In the genomic region with DNA sequence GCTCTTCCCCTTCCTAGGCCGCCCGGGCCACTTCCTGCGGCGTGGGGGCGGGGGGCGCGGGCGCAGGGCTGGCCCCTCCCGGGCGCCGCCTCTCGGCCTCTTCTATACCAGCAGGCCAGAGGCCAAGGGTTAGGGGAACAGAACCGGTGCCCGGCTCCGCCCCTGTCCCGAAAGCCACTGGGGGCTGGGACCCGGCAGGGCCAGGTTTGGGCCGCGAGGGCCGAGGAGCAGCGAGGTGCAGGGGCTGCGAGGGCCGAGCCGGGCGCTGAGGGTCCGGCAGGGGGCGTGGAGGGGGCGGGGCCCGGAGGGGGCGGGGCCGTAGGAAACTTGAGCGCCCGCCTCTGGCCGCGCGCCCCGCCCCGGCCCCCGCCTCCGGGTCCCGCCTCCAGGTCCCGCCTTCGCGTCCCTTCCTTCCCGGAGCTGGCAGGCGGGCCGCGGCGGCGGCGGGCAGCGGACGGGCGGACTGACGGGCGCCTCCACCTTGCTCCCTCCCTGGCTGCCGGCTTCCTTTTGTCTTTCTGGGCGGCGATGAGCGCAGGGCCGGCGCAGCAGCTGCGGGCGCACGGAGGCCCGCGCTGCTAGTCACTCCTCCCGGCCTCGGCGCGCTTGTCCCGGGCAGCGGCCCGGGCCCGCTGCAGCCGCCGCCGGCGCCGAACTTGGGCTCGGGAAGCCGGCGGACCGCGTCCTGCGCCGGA, we compare ENCODE assay signal across 1 cellular context.
TF ChIP-seq lines count a peak whose summit lies in the region.

A gene (plus strand): TSS at position 426 of the 695 bp plus-strand sequence. CDS start 116,854 bp downstream, outside the sequence.

TF ChIP-seq in HepG2, 621 proteins besides CTCF, POLR2A, EP300 and RAD21 (continued from another document and continues in another):
- TF ChIP-seq SIN3A (IDR thresholded peaks at IDR 0.05; ENCODE audit: borderline replicate concordance, low read depth, low read length) (peak; percentile 86; the same call in 1 of the 2 replicates), CHD2 (IDR thresholded peaks at IDR 0.05; ENCODE audit: low read depth, low read length) (0 out of 2 replicates have a peak, but pooled peaks have one; percentile 16), ZNF557 (CRISPR knock-in tag; IDR thresholded peaks at IDR 0.05) (no peak), KDM5A (IDR thresholded peaks at IDR 0.05; ENCODE audit: borderline replicate concordance, low read length) (no peak), RFX5 (IDR thresholded peaks at IDR 0.05; ENCODE audit: low read depth, low read length) (no peak), POLR2AphosphoS5 (IDR thresholded peaks at IDR 0.05; ENCODE audit: low read depth, low read length) (peak; percentile 67), RAD51 (IDR thresholded peaks at IDR 0.05; ENCODE audit: borderline replicate concordance) (no peak), ZMYM4 (CRISPR knock-in tag; IDR thresholded peaks at IDR 0.05) (peak; percentile 80), ZNF670 (CRISPR knock-in tag; IDR thresholded peaks at IDR 0.05; ENCODE audit: borderline replicate concordance) (no peak), ZKSCAN8 (CRISPR knock-in tag; IDR thresholded peaks at IDR 0.05; ENCODE audit: borderline replicate concordance) (peak; percentile 48; the same call in 1 of the 2 replicates), KLF16 (CRISPR knock-in tag; IDR thresholded peaks at IDR 0.05) (peak in 1 of 2 experiments; percentile 84; a peak in 2 of 4 replicates), KLF13 (CRISPR knock-in tag; IDR thresholded peaks at IDR 0.05) (no peak), FLYWCH1 (CRISPR knock-in tag; IDR thresholded peaks at IDR 0.05) (no peak), ZNF879 (CRISPR knock-in tag; IDR thresholded peaks at IDR 0.05) (no peak; the same call in 1 of the 2 replicates), ATF7 (IDR thresholded peaks at IDR 0.05) (no peak), ATF7 (CRISPR knock-in tag; IDR thresholded peaks at IDR 0.05) (no peak), NFYB (CRISPR knock-in tag; IDR thresholded peaks at IDR 0.05) (no peak; the same call in 1 of the 2 replicates), KLF9 (CRISPR knock-in tag; IDR thresholded peaks at IDR 0.05; ENCODE audit: low read depth) (no peak), SYNCRIP (IDR thresholded peaks at IDR 0.05; ENCODE audit: insufficient read depth, low read depth, low read length) (no peak), ZSCAN21 (CRISPR knock-in tag; IDR thresholded peaks at IDR 0.05; ENCODE audit: borderline replicate concordance) (peak; percentile 63), MAF1 (CRISPR knock-in tag; IDR thresholded peaks at IDR 0.05; ENCODE audit: borderline replicate concordance) (peak; percentile 60; the same call in 1 of the 2 replicates), ZNF550 (CRISPR knock-in tag; IDR thresholded peaks at IDR 0.05; ENCODE audit: borderline replicate concordance) (no peak), SNRNP70 (IDR thresholded peaks at IDR 0.05; ENCODE audit: low read depth, low read length) (no peak), ZFP36 (IDR thresholded peaks at IDR 0.05; ENCODE audit: borderline replicate concordance, low read depth, low read length, partially characterized antibody) (no peak), KDM5B (CRISPR knock-in tag; IDR thresholded peaks at IDR 0.05; ENCODE audit: borderline replicate concordance) (no peak), KMT2A (CRISPR knock-in tag; IDR thresholded peaks at IDR 0.05) (peak; percentile 67; the same call in 1 of the 2 replicates)
- TF ChIP-seq, protein P1, sequence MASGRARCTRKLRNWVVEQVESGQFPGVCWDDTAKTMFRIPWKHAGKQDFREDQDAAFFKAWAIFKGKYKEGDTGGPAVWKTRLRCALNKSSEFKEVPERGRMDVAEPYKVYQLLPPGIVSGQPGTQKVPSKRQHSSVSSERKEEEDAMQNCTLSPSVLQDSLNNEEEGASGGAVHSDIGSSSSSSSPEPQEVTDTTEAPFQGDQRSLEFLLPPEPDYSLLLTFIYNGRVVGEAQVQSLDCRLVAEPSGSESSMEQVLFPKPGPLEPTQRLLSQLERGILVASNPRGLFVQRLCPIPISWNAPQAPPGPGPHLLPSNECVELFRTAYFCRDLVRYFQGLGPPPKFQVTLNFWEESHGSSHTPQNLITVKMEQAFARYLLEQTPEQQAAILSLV (CRISPR knock-in tag; IDR thresholded peaks at IDR 0.05; ENCODE audit: borderline replicate concordance) = peak; percentile 56; the same call in 1 of the 2 replicates
- TF ChIP-seq, protein P2, sequence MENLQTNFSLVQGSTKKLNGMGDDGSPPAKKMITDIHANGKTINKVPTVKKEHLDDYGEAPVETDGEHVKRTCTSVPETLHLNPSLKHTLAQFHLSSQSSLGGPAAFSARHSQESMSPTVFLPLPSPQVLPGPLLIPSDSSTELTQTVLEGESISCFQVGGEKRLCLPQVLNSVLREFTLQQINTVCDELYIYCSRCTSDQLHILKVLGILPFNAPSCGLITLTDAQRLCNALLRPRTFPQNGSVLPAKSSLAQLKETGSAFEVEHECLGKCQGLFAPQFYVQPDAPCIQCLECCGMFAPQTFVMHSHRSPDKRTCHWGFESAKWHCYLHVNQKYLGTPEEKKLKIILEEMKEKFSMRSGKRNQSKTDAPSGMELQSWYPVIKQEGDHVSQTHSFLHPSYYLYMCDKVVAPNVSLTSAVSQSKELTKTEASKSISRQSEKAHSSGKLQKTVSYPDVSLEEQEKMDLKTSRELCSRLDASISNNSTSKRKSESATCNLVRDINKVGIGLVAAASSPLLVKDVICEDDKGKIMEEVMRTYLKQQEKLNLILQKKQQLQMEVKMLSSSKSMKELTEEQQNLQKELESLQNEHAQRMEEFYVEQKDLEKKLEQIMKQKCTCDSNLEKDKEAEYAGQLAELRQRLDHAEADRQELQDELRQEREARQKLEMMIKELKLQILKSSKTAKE (CRISPR knock-in tag; IDR thresholded peaks at IDR 0.05; ENCODE audit: borderline replicate concordance) = peak; percentile 60
- TF ChIP-seq, protein P3, sequence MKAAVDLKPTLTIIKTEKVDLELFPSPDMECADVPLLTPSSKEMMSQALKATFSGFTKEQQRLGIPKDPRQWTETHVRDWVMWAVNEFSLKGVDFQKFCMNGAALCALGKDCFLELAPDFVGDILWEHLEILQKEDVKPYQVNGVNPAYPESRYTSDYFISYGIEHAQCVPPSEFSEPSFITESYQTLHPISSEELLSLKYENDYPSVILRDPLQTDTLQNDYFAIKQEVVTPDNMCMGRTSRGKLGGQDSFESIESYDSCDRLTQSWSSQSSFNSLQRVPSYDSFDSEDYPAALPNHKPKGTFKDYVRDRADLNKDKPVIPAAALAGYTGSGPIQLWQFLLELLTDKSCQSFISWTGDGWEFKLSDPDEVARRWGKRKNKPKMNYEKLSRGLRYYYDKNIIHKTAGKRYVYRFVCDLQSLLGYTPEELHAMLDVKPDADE (CRISPR knock-in tag; IDR thresholded peaks at IDR 0.05) = no peak
- TF ChIP-seq, protein P4, sequence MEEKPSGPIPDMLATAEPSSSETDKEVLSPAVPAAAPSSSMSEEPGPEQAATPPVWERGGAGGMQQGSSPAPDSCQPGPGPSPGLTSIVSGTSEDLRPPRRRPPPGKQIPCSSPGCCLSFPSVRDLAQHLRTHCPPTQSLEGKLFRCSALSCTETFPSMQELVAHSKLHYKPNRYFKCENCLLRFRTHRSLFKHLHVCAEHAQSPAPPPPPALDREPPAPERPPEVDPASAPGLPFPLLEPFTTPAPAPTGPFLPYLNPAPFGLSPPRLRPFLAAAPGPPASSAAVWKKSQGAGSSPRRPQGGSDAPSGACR (CRISPR knock-in tag; IDR thresholded peaks at IDR 0.05) = no peak
- TF ChIP-seq, protein P5, sequence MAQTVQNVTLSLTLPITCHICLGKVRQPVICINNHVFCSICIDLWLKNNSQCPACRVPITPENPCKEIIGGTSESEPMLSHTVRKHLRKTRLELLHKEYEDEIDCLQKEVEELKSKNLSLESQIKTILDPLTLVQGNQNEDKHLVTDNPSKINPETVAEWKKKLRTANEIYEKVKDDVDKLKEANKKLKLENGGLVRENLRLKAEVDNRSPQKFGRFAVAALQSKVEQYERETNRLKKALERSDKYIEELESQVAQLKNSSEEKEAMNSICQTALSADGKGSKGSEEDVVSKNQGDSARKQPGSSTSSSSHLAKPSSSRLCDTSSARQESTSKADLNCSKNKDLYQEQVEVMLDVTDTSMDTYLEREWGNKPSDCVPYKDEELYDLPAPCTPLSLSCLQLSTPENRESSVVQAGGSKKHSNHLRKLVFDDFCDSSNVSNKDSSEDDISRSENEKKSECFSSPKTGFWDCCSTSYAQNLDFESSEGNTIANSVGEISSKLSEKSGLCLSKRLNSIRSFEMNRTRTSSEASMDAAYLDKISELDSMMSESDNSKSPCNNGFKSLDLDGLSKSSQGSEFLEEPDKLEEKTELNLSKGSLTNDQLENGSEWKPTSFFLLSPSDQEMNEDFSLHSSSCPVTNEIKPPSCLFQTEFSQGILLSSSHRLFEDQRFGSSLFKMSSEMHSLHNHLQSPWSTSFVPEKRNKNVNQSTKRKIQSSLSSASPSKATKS (CRISPR knock-in tag; IDR thresholded peaks at IDR 0.05) = no peak; the same call in 1 of the 2 replicates
- TF ChIP-seq, protein P6, sequence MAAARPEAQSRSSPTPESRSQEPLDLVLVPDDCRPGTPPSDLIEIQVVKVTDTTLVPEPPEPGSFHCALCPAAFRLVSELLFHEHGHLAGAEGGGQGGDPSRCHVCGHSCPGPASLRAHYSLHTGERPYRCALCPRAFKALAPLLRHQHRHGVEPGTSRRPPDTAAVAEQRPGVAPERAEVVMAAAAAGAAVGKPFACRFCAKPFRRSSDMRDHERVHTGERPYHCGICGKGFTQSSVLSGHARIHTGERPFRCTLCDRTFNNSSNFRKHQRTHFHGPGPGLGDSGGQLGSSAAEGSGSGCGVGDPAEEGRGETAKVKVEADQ (CRISPR knock-in tag; IDR thresholded peaks at IDR 0.05; ENCODE audit: borderline replicate concordance) = no peak
- TF ChIP-seq, protein P7, sequence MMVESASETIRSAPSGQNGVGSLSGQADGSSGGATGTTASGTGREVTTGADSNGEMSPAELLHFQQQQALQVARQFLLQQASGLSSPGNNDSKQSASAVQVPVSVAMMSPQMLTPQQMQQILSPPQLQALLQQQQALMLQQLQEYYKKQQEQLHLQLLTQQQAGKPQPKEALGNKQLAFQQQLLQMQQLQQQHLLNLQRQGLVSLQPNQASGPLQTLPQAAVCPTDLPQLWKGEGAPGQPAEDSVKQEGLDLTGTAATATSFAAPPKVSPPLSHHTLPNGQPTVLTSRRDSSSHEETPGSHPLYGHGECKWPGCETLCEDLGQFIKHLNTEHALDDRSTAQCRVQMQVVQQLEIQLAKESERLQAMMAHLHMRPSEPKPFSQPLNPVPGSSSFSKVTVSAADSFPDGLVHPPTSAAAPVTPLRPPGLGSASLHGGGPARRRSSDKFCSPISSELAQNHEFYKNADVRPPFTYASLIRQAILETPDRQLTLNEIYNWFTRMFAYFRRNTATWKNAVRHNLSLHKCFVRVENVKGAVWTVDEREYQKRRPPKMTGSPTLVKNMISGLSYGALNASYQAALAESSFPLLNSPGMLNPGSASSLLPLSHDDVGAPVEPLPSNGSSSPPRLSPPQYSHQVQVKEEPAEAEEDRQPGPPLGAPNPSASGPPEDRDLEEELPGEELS (CRISPR knock-in tag; IDR thresholded peaks at IDR 0.05) = peak; percentile 71
- TF ChIP-seq, protein P8, sequence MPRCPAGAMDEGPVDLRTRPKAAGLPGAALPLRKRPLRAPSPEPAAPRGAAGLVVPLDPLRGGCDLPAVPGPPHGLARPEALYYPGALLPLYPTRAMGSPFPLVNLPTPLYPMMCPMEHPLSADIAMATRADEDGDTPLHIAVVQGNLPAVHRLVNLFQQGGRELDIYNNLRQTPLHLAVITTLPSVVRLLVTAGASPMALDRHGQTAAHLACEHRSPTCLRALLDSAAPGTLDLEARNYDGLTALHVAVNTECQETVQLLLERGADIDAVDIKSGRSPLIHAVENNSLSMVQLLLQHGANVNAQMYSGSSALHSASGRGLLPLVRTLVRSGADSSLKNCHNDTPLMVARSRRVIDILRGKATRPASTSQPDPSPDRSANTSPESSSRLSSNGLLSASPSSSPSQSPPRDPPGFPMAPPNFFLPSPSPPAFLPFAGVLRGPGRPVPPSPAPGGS (CRISPR knock-in tag; IDR thresholded peaks at IDR 0.05) = no peak
- TF ChIP-seq, protein P9, sequence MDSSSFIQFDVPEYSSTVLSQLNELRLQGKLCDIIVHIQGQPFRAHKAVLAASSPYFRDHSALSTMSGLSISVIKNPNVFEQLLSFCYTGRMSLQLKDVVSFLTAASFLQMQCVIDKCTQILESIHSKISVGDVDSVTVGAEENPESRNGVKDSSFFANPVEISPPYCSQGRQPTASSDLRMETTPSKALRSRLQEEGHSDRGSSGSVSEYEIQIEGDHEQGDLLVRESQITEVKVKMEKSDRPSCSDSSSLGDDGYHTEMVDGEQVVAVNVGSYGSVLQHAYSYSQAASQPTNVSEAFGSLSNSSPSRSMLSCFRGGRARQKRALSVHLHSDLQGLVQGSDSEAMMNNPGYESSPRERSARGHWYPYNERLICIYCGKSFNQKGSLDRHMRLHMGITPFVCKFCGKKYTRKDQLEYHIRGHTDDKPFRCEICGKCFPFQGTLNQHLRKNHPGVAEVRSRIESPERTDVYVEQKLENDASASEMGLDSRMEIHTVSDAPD (CRISPR knock-in tag; IDR thresholded peaks at IDR 0.05) = peak; percentile 49; the same call in 1 of the 2 replicates
- TF ChIP-seq, protein P10, sequence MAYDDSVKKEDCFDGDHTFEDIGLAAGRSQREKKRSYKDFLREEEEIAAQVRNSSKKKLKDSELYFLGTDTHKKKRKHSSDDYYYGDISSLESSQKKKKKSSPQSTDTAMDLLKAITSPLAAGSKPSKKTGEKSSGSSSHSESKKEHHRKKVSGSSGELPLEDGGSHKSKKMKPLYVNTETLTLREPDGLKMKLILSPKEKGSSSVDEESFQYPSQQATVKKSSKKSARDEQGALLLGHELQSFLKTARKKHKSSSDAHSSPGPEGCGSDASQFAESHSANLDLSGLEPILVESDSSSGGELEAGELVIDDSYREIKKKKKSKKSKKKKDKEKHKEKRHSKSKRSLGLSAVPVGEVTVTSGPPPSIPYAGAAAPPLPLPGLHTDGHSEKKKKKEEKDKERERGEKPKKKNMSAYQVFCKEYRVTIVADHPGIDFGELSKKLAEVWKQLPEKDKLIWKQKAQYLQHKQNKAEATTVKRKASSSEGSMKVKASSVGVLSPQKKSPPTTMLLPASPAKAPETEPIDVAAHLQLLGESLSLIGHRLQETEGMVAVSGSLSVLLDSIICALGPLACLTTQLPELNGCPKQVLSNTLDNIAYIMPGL (CRISPR knock-in tag; IDR thresholded peaks at IDR 0.05; ENCODE audit: borderline replicate concordance in 1 of 2, low read depth in 1 of 2) = peak; percentile 22 to 23; a peak in 1 of 4 replicates
- TF ChIP-seq, protein P11, sequence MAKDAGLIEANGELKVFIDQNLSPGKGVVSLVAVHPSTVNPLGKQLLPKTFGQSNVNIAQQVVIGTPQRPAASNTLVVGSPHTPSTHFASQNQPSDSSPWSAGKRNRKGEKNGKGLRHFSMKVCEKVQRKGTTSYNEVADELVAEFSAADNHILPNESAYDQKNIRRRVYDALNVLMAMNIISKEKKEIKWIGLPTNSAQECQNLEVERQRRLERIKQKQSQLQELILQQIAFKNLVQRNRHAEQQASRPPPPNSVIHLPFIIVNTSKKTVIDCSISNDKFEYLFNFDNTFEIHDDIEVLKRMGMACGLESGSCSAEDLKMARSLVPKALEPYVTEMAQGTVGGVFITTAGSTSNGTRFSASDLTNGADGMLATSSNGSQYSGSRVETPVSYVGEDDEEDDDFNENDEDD (CRISPR knock-in tag; IDR thresholded peaks at IDR 0.05; ENCODE audit: borderline replicate concordance) = peak; percentile 70; the same call in 1 of the 2 replicates
- TF ChIP-seq, protein P12, sequence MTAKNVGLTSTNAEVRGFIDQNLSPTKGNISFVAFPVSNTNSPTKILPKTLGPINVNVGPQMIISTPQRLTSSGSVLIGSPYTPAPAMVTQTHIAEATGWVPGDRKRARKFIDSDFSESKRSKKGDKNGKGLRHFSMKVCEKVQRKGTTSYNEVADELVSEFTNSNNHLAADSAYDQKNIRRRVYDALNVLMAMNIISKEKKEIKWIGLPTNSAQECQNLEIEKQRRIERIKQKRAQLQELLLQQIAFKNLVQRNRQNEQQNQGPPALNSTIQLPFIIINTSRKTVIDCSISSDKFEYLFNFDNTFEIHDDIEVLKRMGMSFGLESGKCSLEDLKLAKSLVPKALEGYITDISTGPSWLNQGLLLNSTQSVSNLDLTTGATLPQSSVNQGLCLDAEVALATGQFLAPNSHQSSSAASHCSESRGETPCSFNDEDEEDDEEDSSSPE (CRISPR knock-in tag; IDR thresholded peaks at IDR 0.05) = peak; percentile 66; the same call in 1 of the 2 replicates
